Comparison of ENCODE assay signal across 24 cellular contexts in genomic region chr2:215466097-215466909, GRCh38. TPM values are rescaled to one million over a fixed set of nuclear protein-coding genes. Genes with fewer than 3 reads are reported as not detected.
DNase-seq lines count a peak whose midpoint lies in the region; ATAC-seq and TF ChIP-seq lines count a peak whose summit lies in the region.
"Had no signal": no experiment of that assay in that cellular context is flagged by ENCODE, and none has a peak within 500 bp of the region (broad histone marks: within the 10 kb centered on the region; RNA-seq: fewer than 3 reads in every experiment).

No MANE protein-coding gene starts in this region.

- POLR2A ChIA-PET in A673 (lab: Charles Lee; ENCODE audit: low non-redundant PET) = no interaction called here

- H3K36me3 ChIP-seq in A673 (ENCODE audit: insufficient read depth, low read length, poor library complexity, severe bottlenecking) (no peaks in the 10 kb centered on the region), MG63 (no peaks in the 10 kb centered on the region), left lung (no peaks in the 10 kb centered on the region)
- H3K36me3 ChIP-seq: neural progenitor cell had no signal

- H3K27ac ChIP-seq in A673 (ENCODE audit: low read depth, low read length, poor library complexity, severe bottlenecking) = no peak overlapping the region
- H3K27ac ChIP-seq in left lung = no peak overlapping the region
- H3K27ac ChIP-seq: neural progenitor cell had no signal

- CTCF ChIA-PET in A673 (lab: Charles Lee) = no interaction called here

- H3K4me1 ChIP-seq in A673 (ENCODE audit: insufficient read depth, low read length, poor library complexity, severe bottlenecking) (peaks cover 11% of the 10 kb centered on the region), left lung (no peaks in the 10 kb centered on the region)
- H3K4me1 ChIP-seq: neural progenitor cell had no signal

- DNase-seq in A673 (ENCODE audit: low spot score) (peak; percentile 29), MG63 (peak; percentile 66), fibroblast of the conjunctiva (ENCODE audit: low read depth) (peak; percentile 41), left lung (no peak), mesothelial cell of epicardium (ENCODE audit: low spot score in 2 of 2, unreplicated experiment in 2 of 2) (no peak)
- no peak for DNase-seq in stimulated activated CD4-positive, alpha-beta T cell treated with anti-CD3 and anti-CD28 coated beads, Interleukin-4, amount 100 ng/mL, for 24 hours
- no peak for DNase-seq in activated CD4-positive, alpha-beta T cell treated with anti-CD3 and anti-CD28 coated beads, Interleukin-2, amount 50 U/mL, for 48 hours
- DNase-seq: 8988T; activated CD4-positive, alpha-beta T cell treated with anti-CD3 and anti-CD28 coated beads for 48 hours; activated CD8-positive, alpha-beta memory T cell treated with anti-CD3 and anti-CD28 coated beads, Interleukin-2, amount 10 ng/mL, durations not matched to agents 7 days and 5 days; activated naive CD8-positive, alpha-beta T cell treated with anti-CD3 and anti-CD28 coated beads, Interleukin-2, amount 50 U/mL, for 24 hours; C1 segment of cervical spinal cord; NCI-H1436; NCI-H2171; NCI-H526; SHP77 treated with DMSO at 0.1 percent for 48 hours; stimulated activated CD4-positive, alpha-beta T cell treated with anti-CD3 and anti-CD28 coated beads, Interleukin-4, amount 100 ng/mL, for 1 hour; stimulated activated naive CD8-positive, alpha-beta T cell treated with anti-CD3 and anti-CD28 coated beads, Interleukin-15, amount 100 ng/mL, for 72 hours; T-cell had no signal

- H3K4me3 ChIP-seq in A673 (ENCODE audit: low read depth, low read length, poor library complexity, severe bottlenecking) (no peak overlapping the region), MG63 (no peak overlapping the region), left lung (no peak overlapping the region)
- H3K4me3 ChIP-seq: neural progenitor cell, skin epidermis had no signal

- H3K9me3 ChIP-seq in A673 (ENCODE audit: low read depth, low read length, poor library complexity, severe bottlenecking) = no peaks in the 10 kb centered on the region
- H3K9me3 ChIP-seq in MG63 = no peaks in the 10 kb centered on the region
- no peaks in the 10 kb centered on the region for H3K9me3 ChIP-seq in left lung

- peaks cover 20% of the 10 kb centered on the region for H3K4me1 Mint-ChIP-seq in mesothelial cell of epicardium
- H3K4me1 Mint-ChIP-seq: activated CD8-positive, alpha-beta memory T cell treated with anti-CD3 and anti-CD28 coated beads, Interleukin-2, amount 10 ng/mL, durations not matched to agents 7 days and 5 days; activated naive CD8-positive, alpha-beta T cell treated with anti-CD3 and anti-CD28 coated beads, Interleukin-2, amount 50 U/mL, for 24 hours; neural progenitor cell; stimulated activated naive CD8-positive, alpha-beta T cell treated with anti-CD3 and anti-CD28 coated beads, Interleukin-15, amount 100 ng/mL, for 72 hours; T-cell had no signal

- peak; percentile 52 for ATAC-seq in left lung
- no peak for ATAC-seq in GM18870 (IDR thresholded peaks at IDR 0.05; ENCODE audit: unreplicated experiment)
- ATAC-seq: activated CD8-positive, alpha-beta memory T cell treated with anti-CD3 and anti-CD28 coated beads, Interleukin-2, amount 10 ng/mL, durations not matched to agents 7 days and 5 days; activated naive CD8-positive, alpha-beta T cell treated with anti-CD3 and anti-CD28 coated beads, Interleukin-2, amount 50 U/mL, for 24 hours; stimulated activated naive CD8-positive, alpha-beta T cell treated with anti-CD3 and anti-CD28 coated beads, Interleukin-15, amount 100 ng/mL, for 72 hours; T-cell had no signal

- no peak for TF ChIP-seq CTCF in A673 (conservative IDR thresholded peaks at IDR 0.05; ENCODE audit: low read depth, low read length)
- no peak for TF ChIP-seq CTCF in left lung (IDR thresholded peaks at IDR 0.05)
- TF ChIP-seq CTCF in mesothelial cell of epicardium (IDR thresholded peaks at IDR 0.05; ENCODE audit: unreplicated experiment) = no peak

- intact Hi-C loops in A673 (cut with micrococcal nuclease; ENCODE audit: unreplicated experiment) = no loop called here
- intact Hi-C loops in left lung (cut with DNase I) = loop anchor here in 1 of 2 donors (10.0 kb wide), 1 partner anchor 448 kb away; no protein-coding TSS in a partner anchor

- no peaks in the 10 kb centered on the region for H3K36me3 Mint-ChIP-seq in mesothelial cell of epicardium
- H3K36me3 Mint-ChIP-seq: activated CD8-positive, alpha-beta memory T cell treated with anti-CD3 and anti-CD28 coated beads, Interleukin-2, amount 10 ng/mL, durations not matched to agents 7 days and 5 days; neural progenitor cell; T-cell; type B pancreatic cell had no signal

- H3K4me3 Mint-ChIP-seq in mesothelial cell of epicardium = no peak overlapping the region
- H3K4me3 Mint-ChIP-seq: activated CD8-positive, alpha-beta memory T cell treated with anti-CD3 and anti-CD28 coated beads, Interleukin-2, amount 10 ng/mL, durations not matched to agents 7 days and 5 days; activated naive CD8-positive, alpha-beta T cell treated with anti-CD3 and anti-CD28 coated beads, Interleukin-2, amount 50 U/mL, for 24 hours; neural progenitor cell; stimulated activated naive CD8-positive, alpha-beta T cell treated with anti-CD3 and anti-CD28 coated beads, Interleukin-15, amount 100 ng/mL, for 72 hours; T-cell; type B pancreatic cell had no signal

- no peaks in the 10 kb centered on the region for H3K27me3 Mint-ChIP-seq in mesothelial cell of epicardium (ENCODE audit: low read depth)
- H3K27me3 Mint-ChIP-seq: progenitor cell of endocrine pancreas; stimulated activated naive CD8-positive, alpha-beta T cell treated with anti-CD3 and anti-CD28 coated beads, Interleukin-15, amount 100 ng/mL, for 72 hours; type B pancreatic cell had no signal

- no peak overlapping the region for H3K27ac Mint-ChIP-seq in mesothelial cell of epicardium
- H3K27ac Mint-ChIP-seq: activated CD8-positive, alpha-beta memory T cell treated with anti-CD3 and anti-CD28 coated beads, Interleukin-2, amount 10 ng/mL, durations not matched to agents 7 days and 5 days; activated naive CD8-positive, alpha-beta T cell treated with anti-CD3 and anti-CD28 coated beads, Interleukin-2, amount 50 U/mL, for 24 hours; neural progenitor cell; progenitor cell of endocrine pancreas; stimulated activated naive CD8-positive, alpha-beta T cell treated with anti-CD3 and anti-CD28 coated beads, Interleukin-15, amount 100 ng/mL, for 72 hours; T-cell; type B pancreatic cell had no signal

- BruUV-seq in A673 (replicated peaks; lab: Mats Ljungman, UMichigan) = no TSS peak

- H3K9me3 Mint-ChIP-seq in mesothelial cell of epicardium = peaks cover 6% of the 10 kb centered on the region
- H3K9me3 Mint-ChIP-seq: activated naive CD8-positive, alpha-beta T cell treated with anti-CD3 and anti-CD28 coated beads, Interleukin-2, amount 50 U/mL, for 24 hours; neural progenitor cell; stimulated activated naive CD8-positive, alpha-beta T cell treated with anti-CD3 and anti-CD28 coated beads, Interleukin-15, amount 100 ng/mL, for 72 hours; T-cell had no signal

- H3K27me3 ChIP-seq in A673 (replicated peaks; ENCODE audit: insufficient read depth, low read depth, low read length, poor library complexity) (no peaks in the 10 kb centered on the region), MG63 (no peaks in the 10 kb centered on the region), left lung (no peaks in the 10 kb centered on the region)
- H3K27me3 ChIP-seq: neural progenitor cell had no signal

RNA-seq across cellular contexts. Expression of gene FN1, which starts 30.4 kb away (rescaled TPM):
- total RNA-seq in A673 (2021) (1,570 and 2,058 TPM in 2 replicates), left lung (1,000 to 10,000 TPM; 1,862 to 3,073 TPM), mesothelial cell of epicardium (829 to 909 TPM (median 896 TPM) in 3 replicates)
- 306 and 453 TPM in 2 replicates for total RNA-seq in MG63 (2014; rRNA removed; shearing (Covaris generic); ENCODE audit: low replicate concordance)

Comparison
In these comparisons a context has a peak if more than half of its experiments do, and no peak if none do; other contexts are left out.
1. DNase-seq: peak in A673 (single experiment), MG63 (single experiment) and fibroblast of the conjunctiva (single experiment); none in left lung (0 of 2), stimulated activated CD4-positive, alpha-beta T cell treated with anti-CD3 and anti-CD28 coated beads, Interleukin-4, amount 100 ng/mL, for 24 hours (single experiment), activated CD4-positive, alpha-beta T cell treated with anti-CD3 and anti-CD28 coated beads, Interleukin-2, amount 50 U/mL, for 48 hours (0 of 2) and mesothelial cell of epicardium (0 of 2).